ENCODE assay signal across 9 cellular contexts in genomic region chr17:50426814-50427787, GRCh38. TPM values are rescaled to one million over a fixed set of nuclear protein-coding genes. Genes with fewer than 3 reads are reported as not detected.
DNase-seq lines count a peak whose midpoint lies in the region; ATAC-seq, FAIRE-seq and TF ChIP-seq lines count a peak whose summit lies in the region.
"Had no signal": no experiment of that assay in that cellular context is flagged by ENCODE, and none has a peak within 500 bp of the region (broad histone marks: within the 10 kb centered on the region; RNA-seq: fewer than 3 reads in every experiment).

No MANE protein-coding gene starts in this region.

- TSS peak; percentile 61 for BruUV-seq in GM12878 (replicated peaks; lab: Mats Ljungman, UMichigan)

- H3K9me3 Mint-ChIP-seq in CD14-positive monocyte: no peaks in the 10 kb centered on the region

- peaks cover 39% of the 10 kb centered on the region for H3K4me1 Mint-ChIP-seq in CD14-positive monocyte

- DNase-seq in CD14-positive monocyte (ENCODE audit: low spot score) (no peak), RKO (ENCODE audit: low spot score) (peak; percentile 83), GM12878 (ENCODE audit: low read depth, low spot score) (no peak), iPS-NIHi11 (ENCODE audit: low spot score) (peak; percentile 62), smooth muscle cell (lab: John Stamatoyannopoulos, UW; ENCODE audit: unreplicated experiment) (peak; percentile 14), DMS153 treated with DMSO at 0.1 percent for 48 hours (lab: John Stamatoyannopoulos, UW; ENCODE audit: unreplicated experiment) (no peak), NCI-H187 (lab: John Stamatoyannopoulos, UW) (no peak)

- H3K79me2 ChIP-seq in GM12878 (ENCODE audit: control insufficient read depth, insufficient read depth, low read length) (peaks cover 6% of the 10 kb centered on the region), smooth muscle cell (ENCODE audit: low read depth) (no peaks in the 10 kb centered on the region)

- peaks cover 1 to 6% of the 10 kb centered on the region in 2 donors for H3K36me3 Mint-ChIP-seq in CD14-positive monocyte

- H3K36me3 ChIP-seq in GM12878 (ENCODE audit: control insufficient read depth in 2 of 2, insufficient read depth in 2 of 2, low read length in 1 of 2) (no peaks in the 10 kb centered on the region), smooth muscle cell (ENCODE audit: low read depth) (no peaks in the 10 kb centered on the region)

- peak; percentile 30 for ATAC-seq in GM21723 (IDR thresholded peaks at IDR 0.05; ENCODE audit: unreplicated experiment)
- peak; percentile 83 for ATAC-seq in GM12878

- TF ChIP-seq POLR2A in GM12878 (IDR thresholded peaks at IDR 0.05; ENCODE audit: low read depth, low read length): peak; percentile 43; the same call in 1 of the 2 replicates

- H2AFZ ChIP-seq in GM12878 (ENCODE audit: control insufficient read depth, low read depth, low read length) (peak overlapping the region; percentile 90), smooth muscle cell (ENCODE audit: low read depth) (peak overlapping the region; percentile 47)

- H3F3A ChIP-seq in smooth muscle cell (ENCODE audit: low read depth): peaks cover 11% of the 10 kb centered on the region

- in situ Hi-C loops in GM12878 (cut with MboI): no loop called here

- POLR2A ChIA-PET in GM12878 (lab: Charles Lee): interaction anchor here (1.0 to 3.0 kb wide), 2 partner anchors 30 to 36 kb away, joined by 3 to 17 read pairs; partner anchors contain the start of gene LRRC59

- H4K20me1 ChIP-seq in GM12878 (ENCODE audit: control insufficient read depth, insufficient read depth): no peaks in the 10 kb centered on the region
- peaks cover 10% of the 10 kb centered on the region for H4K20me1 ChIP-seq in smooth muscle cell (ENCODE audit: low read depth)

- H3K4me3 Mint-ChIP-seq in CD14-positive monocyte: peak overlapping the region; percentile 80 to 92

- no peak for TF ChIP-seq RAD21 in GM12878 (IDR thresholded peaks at IDR 0.05; ENCODE audit: insufficient read depth, low read depth, low read length)

- FAIRE-seq in GM12878 (lab: Jason Lieb, UNC): no peak

- intact Hi-C loops in CD14-positive monocyte (cut with micrococcal nuclease) (no loop called here), GM12878 (cut with micrococcal nuclease; ENCODE audit: unreplicated experiment) (loop anchor here (2.0 kb wide), 1 partner anchor 30 kb away; the partner anchor contains the start of gene LRRC59)

- no peak for TF ChIP-seq CTCF in CD14-positive monocyte (IDR thresholded peaks at IDR 0.05)
- peak; percentile 45 to 70 (median 64) for TF ChIP-seq CTCF in GM12878 (IDR thresholded peaks at IDR 0.05 in 2 of 3, conservative IDR thresholded peaks at IDR 0.05 in 1 of 3; ENCODE audit: control insufficient read depth in 2 of 3, extremely low read depth in 1 of 3, insufficient read depth in 1 of 3, low read depth in 3 of 3, low read length in 3 of 3)
- peak; percentile 20 for TF ChIP-seq CTCF in smooth muscle cell (IDR thresholded peaks at IDR 0.05; ENCODE audit: borderline replicate concordance, insufficient read depth, poor library complexity, severe bottlenecking)

- TF ChIP-seq EP300 in GM12878 (IDR thresholded peaks at IDR 0.05; ENCODE audit: borderline replicate concordance in 1 of 2, control insufficient read depth in 1 of 2, low read depth in 2 of 2, low read length in 2 of 2): no peak

- H3K4me1 ChIP-seq in GM12878 (ENCODE audit: control insufficient read depth, insufficient read depth, low read length) (peaks cover 18% of the 10 kb centered on the region), smooth muscle cell (ENCODE audit: low read depth) (peaks cover 13% of the 10 kb centered on the region)

- 3% methylated on average over 4 of the region's 4 CpGs for WGBS in GM12878 (ENCODE audit: insufficient coverage, insufficient replicate concordance, low lambda C conversion rate, missing lambda C conversion rate)
- WGBS in smooth muscle cell (ENCODE audit: low lambda C conversion rate): 26% methylated on average over 4 of the region's 4 CpGs

- no peaks in the 10 kb centered on the region for H3K9me3 ChIP-seq in GM12878 (replicated peaks; ENCODE audit: control insufficient read depth, insufficient read depth, low read length)
- no peaks in the 10 kb centered on the region for H3K9me3 ChIP-seq in smooth muscle cell (replicated peaks; ENCODE audit: low read depth)

- H3K27me3 ChIP-seq in GM12878 (replicated peaks in 1 of 2; ENCODE audit: control insufficient read depth in 2 of 2, insufficient read depth in 2 of 2, low read length in 1 of 2) (no peaks in the 10 kb centered on the region), smooth muscle cell (ENCODE audit: low read depth) (no peaks in the 10 kb centered on the region)

- peak overlapping the region; percentile 45 to 83 (median 73) for H3K27ac Mint-ChIP-seq in CD14-positive monocyte

- SMC1A ChIA-PET in GM12878 (lab: Charles Lee; ENCODE audit: uncharacterized antibody, unreplicated experiment): interaction anchor here (0.8 to 1.2 kb wide), 5 partner anchors 29 to 36 kb away, joined by 3 to 4 read pairs (median 3); partner anchors contain the start of gene LRRC59

- H3K4me3 ChIP-seq in GM12878: peak overlapping the region; percentile 84
- peak overlapping the region; percentile 91 for H3K4me3 ChIP-seq in smooth muscle cell

- peaks cover 0 to 5% (median 0%) of the 10 kb centered on the region in 3 donors for H3K27me3 Mint-ChIP-seq in CD14-positive monocyte (ENCODE audit: low read depth in 3 of 3)

- RAD21 ChIA-PET in GM12878 (lab: Charles Lee; ENCODE audit: unreplicated experiment): interaction anchor here (1.3 to 3.2 kb wide), 3 partner anchors 29 to 65 kb away, joined by 4 to 20 read pairs (median 4); partner anchors contain the start of genes LRRC59 and RSAD1

- H3K9ac ChIP-seq in GM12878 (ENCODE audit: control insufficient read depth, insufficient read depth, low read length): peak overlapping the region; percentile 76
- peak overlapping the region; percentile 41 for H3K9ac ChIP-seq in smooth muscle cell (ENCODE audit: low read depth)

- H3K4me2 ChIP-seq in GM12878 (ENCODE audit: control insufficient read depth, insufficient read depth): peak overlapping the region; percentile 100
- peak overlapping the region; percentile 96 for H3K4me2 ChIP-seq in smooth muscle cell

- CTCF ChIA-PET in GM12878 (lab: Yijun Ruan, JAX): interaction anchor here (0.7 to 4.5 kb wide), 7 partner anchors 11 to 475 kb away, joined by 3 to 45 read pairs (median 5); partner anchors contain the start of genes LRRC59 and RSAD1

- peak overlapping the region; percentile 61 for H3K27ac ChIP-seq in GM12878 (ENCODE audit: control insufficient read depth, insufficient read depth)
- peak overlapping the region; percentile 45 for H3K27ac ChIP-seq in smooth muscle cell (ENCODE audit: low read depth)

RNA-seq across cellular contexts. Expression of gene ACSF2, which starts 1.1 kb away (rescaled TPM):
- 1 to 10 TPM; 2.8 to 5.5 TPM for polyA plus RNA-seq in CD14-positive monocyte
- 78.0 and 93.4 TPM in 2 replicates for total RNA-seq in GM12878 (2013; cell fraction: nucleolus; rRNA removed)
- total RNA-seq in GM12878 (2014; rRNA removed): 22.5 and 25.1 TPM in 2 replicates
- total RNA-seq in GM12878 (2014; rRNA removed; fragmentation: Illumina TruSeq; extraction: Trizol): 17.4 and 18.7 TPM in 2 replicates
- total RNA-seq in GM12878 (2021): 28.5 and 32.8 TPM in 2 replicates
- 19.8 TPM for polyA plus RNA-seq in GM12878 (2011; ENCODE audit: low read depth)
- polyA plus RNA-seq in GM12878 (2011; rRNA removed): 11.7 and 13.2 TPM in 2 replicates
- 11.9 and 13.3 TPM in 2 replicates for polyA plus RNA-seq in GM12878 (2011; cell fraction: cytosol; rRNA removed)
- polyA plus RNA-seq in GM12878 (2011; cell fraction: nucleus; rRNA removed): 36.0 and 60.6 TPM in 2 replicates
- polyA plus RNA-seq in GM12878 (2012): 20.5 and 23.0 TPM in 2 replicates
- 15.5 and 20.9 TPM in 2 replicates for polyA plus RNA-seq in GM12878 (2014; fragmentation: Illumina TruSeq; extraction: Trizol)
- 10 to 100 TPM; 10.4 to 14.8 TPM for polyA plus RNA-seq in GM12878 (2014; fragmentation: Nextera tagmentation; extraction: Ambion mirVana)
- 22.4 and 24.9 TPM in 2 replicates for polyA plus RNA-seq in GM12878 (2014; rRNA removed)
- polyA plus RNA-seq in GM12878 (2016; fragmentation: Nextera tagmentation; extraction: Ambion mirVana): 1 to 10 TPM; 7.1 to 8.4 TPM
- polyA minus RNA-seq in GM12878 (2011; rRNA and poly(A)+ RNA removed): 24.4 and 33.9 TPM in 2 replicates
- polyA minus RNA-seq in GM12878 (2011; cell fraction: cytosol; rRNA and poly(A)+ RNA removed): 4.9 and 7.8 TPM in 2 replicates
- polyA minus RNA-seq in GM12878 (2011; cell fraction: nucleus; rRNA and poly(A)+ RNA removed): 13.7 and 18.1 TPM in 2 replicates
- total RNA-seq in smooth muscle cell: 16.8 and 18.6 TPM in 2 replicates
- 13.7 and 21.3 TPM in 2 replicates for polyA plus RNA-seq in smooth muscle cell

RNA-seq across cellular contexts. Expression of gene LRRC59, which starts 29.8 kb away (rescaled TPM):
- polyA plus RNA-seq in CD14-positive monocyte (10 to 100 TPM; 45.7 to 48.9 TPM), GM12878 (2011; rRNA removed) (34.1 and 53.4 TPM in 2 replicates), GM12878 (2014; fragmentation: Illumina TruSeq; extraction: Trizol) (59.2 and 70.4 TPM in 2 replicates), GM12878 (2014; fragmentation: Nextera tagmentation; extraction: Ambion mirVana) (10 to 100 TPM in 1 of 2 experiments, 1 to 10 TPM in 1; 8.8 to 17.9 TPM), GM12878 (2014; rRNA removed) (55.7 and 63.3 TPM in 2 replicates), GM12878 (2016; fragmentation: Nextera tagmentation; extraction: Ambion mirVana) (10 to 100 TPM; 75.5 to 81.2 TPM), smooth muscle cell (139 and 161 TPM in 2 replicates)
- 44.7 and 47.5 TPM in 2 replicates for total RNA-seq in GM12878 (2013; cell fraction: nucleolus; rRNA removed)
- total RNA-seq in GM12878 (2014; rRNA removed) (64.3 and 72.4 TPM in 2 replicates), GM12878 (2014; rRNA removed; fragmentation: Illumina TruSeq; extraction: Trizol) (49.2 and 54.2 TPM in 2 replicates), GM12878 (2021) (79.2 and 82.2 TPM in 2 replicates), smooth muscle cell (160 and 164 TPM in 2 replicates)
- 37.4 TPM for polyA plus RNA-seq in GM12878 (2011; ENCODE audit: low read depth)
- 40.1 and 42.1 TPM in 2 replicates for polyA plus RNA-seq in GM12878 (2011; cell fraction: cytosol; rRNA removed)
- polyA plus RNA-seq in GM12878 (2011; cell fraction: nucleus; rRNA removed): 34.9 and 44.1 TPM in 2 replicates
- polyA plus RNA-seq in GM12878 (2012): 43.8 and 56.7 TPM in 2 replicates
- 53.7 and 74.0 TPM in 2 replicates for polyA minus RNA-seq in GM12878 (2011; rRNA and poly(A)+ RNA removed)
- 17.4 and 25.3 TPM in 2 replicates for polyA minus RNA-seq in GM12878 (2011; cell fraction: cytosol; rRNA and poly(A)+ RNA removed)
- 22.2 and 37.4 TPM in 2 replicates for polyA minus RNA-seq in GM12878 (2011; cell fraction: nucleus; rRNA and poly(A)+ RNA removed)

RNA-seq across cellular contexts. Expression of gene CHAD, which starts 41.6 kb away (rescaled TPM):
- polyA plus RNA-seq in CD14-positive monocyte (not detected), GM12878 (2011; rRNA removed) (not detected in 2 replicates), GM12878 (2014; fragmentation: Illumina TruSeq; extraction: Trizol) (not detected in 2 replicates), GM12878 (2014; fragmentation: Nextera tagmentation; extraction: Ambion mirVana) (not detected), GM12878 (2014; rRNA removed) (not detected in 2 replicates), GM12878 (2016; fragmentation: Nextera tagmentation; extraction: Ambion mirVana) (under 1 TPM in 1 of 2 experiments, not detected in 1; 0.06 TPM), smooth muscle cell (0.43 and 1.1 TPM in 2 replicates)
- total RNA-seq in GM12878 (2013; cell fraction: nucleolus; rRNA removed): not detected in 2 replicates
- total RNA-seq in GM12878 (2014; rRNA removed) (not detected in 2 replicates), GM12878 (2014; rRNA removed; fragmentation: Illumina TruSeq; extraction: Trizol) (not detected in 2 replicates), GM12878 (2021) (not detected in 2 replicates), smooth muscle cell (not detected in 2 replicates)
- not detected for polyA plus RNA-seq in GM12878 (2011; ENCODE audit: low read depth)
- not detected in 2 replicates for polyA plus RNA-seq in GM12878 (2011; cell fraction: cytosol; rRNA removed)
- not detected in 2 replicates for polyA plus RNA-seq in GM12878 (2011; cell fraction: nucleus; rRNA removed)
- polyA plus RNA-seq in GM12878 (2012): 0.37 and 0.39 TPM in 2 replicates
- polyA minus RNA-seq in GM12878 (2011; rRNA and poly(A)+ RNA removed): not detected in 2 replicates
- not detected in 2 replicates for polyA minus RNA-seq in GM12878 (2011; cell fraction: cytosol; rRNA and poly(A)+ RNA removed)
- not detected in 2 replicates for polyA minus RNA-seq in GM12878 (2011; cell fraction: nucleus; rRNA and poly(A)+ RNA removed)
- total RNA-seq: T-helper 1 cell treated with Interleukin-12 subunit alpha and Interleukin-12 subunit beta and Interleukin-4 antibody, amounts not matched to agents 30 ng/mL and 1 ng/mL, for 36 hours had no signal

RNA-seq across cellular contexts. Expression of gene RSAD1, which starts 51.6 kb away (rescaled TPM):
- polyA plus RNA-seq in CD14-positive monocyte (10 to 100 TPM; 20.6 to 21.2 TPM), GM12878 (2011; rRNA removed) (26.2 and 28.1 TPM in 2 replicates), GM12878 (2014; fragmentation: Illumina TruSeq; extraction: Trizol) (11.2 and 12.3 TPM in 2 replicates), GM12878 (2014; fragmentation: Nextera tagmentation; extraction: Ambion mirVana) (1 to 10 TPM; 2.5 to 6.2 TPM), GM12878 (2014; rRNA removed) (26.7 and 27.6 TPM in 2 replicates), GM12878 (2016; fragmentation: Nextera tagmentation; extraction: Ambion mirVana) (10 to 100 TPM; 23.1 to 28.1 TPM), smooth muscle cell (21.1 and 25.3 TPM in 2 replicates)
- 52.3 and 57.1 TPM in 2 replicates for total RNA-seq in GM12878 (2013; cell fraction: nucleolus; rRNA removed)
- total RNA-seq in GM12878 (2014; rRNA removed) (16.4 and 22.0 TPM in 2 replicates), GM12878 (2014; rRNA removed; fragmentation: Illumina TruSeq; extraction: Trizol) (14.3 and 15.0 TPM in 2 replicates), GM12878 (2021) (24.2 and 26.5 TPM in 2 replicates), smooth muscle cell (11.4 and 20.1 TPM in 2 replicates)
- polyA plus RNA-seq in GM12878 (2011; ENCODE audit: low read depth): 11.1 TPM
- 23.3 and 32.5 TPM in 2 replicates for polyA plus RNA-seq in GM12878 (2011; cell fraction: cytosol; rRNA removed)
- polyA plus RNA-seq in GM12878 (2011; cell fraction: nucleus; rRNA removed): 92.4 and 125 TPM in 2 replicates
- polyA plus RNA-seq in GM12878 (2012): 13.2 and 16.5 TPM in 2 replicates
- 20.1 and 27.7 TPM in 2 replicates for polyA minus RNA-seq in GM12878 (2011; rRNA and poly(A)+ RNA removed)
- 10.9 and 12.3 TPM in 2 replicates for polyA minus RNA-seq in GM12878 (2011; cell fraction: cytosol; rRNA and poly(A)+ RNA removed)
- polyA minus RNA-seq in GM12878 (2011; cell fraction: nucleus; rRNA and poly(A)+ RNA removed): 40.9 and 54.9 TPM in 2 replicates

RNA-seq across cellular contexts. Expression of gene EME1, which starts 54.1 kb away (rescaled TPM):
- polyA plus RNA-seq in CD14-positive monocyte (under 1 TPM; 0.43 to 0.76 TPM), GM12878 (2011; rRNA removed) (31.3 and 31.8 TPM in 2 replicates), GM12878 (2014; fragmentation: Illumina TruSeq; extraction: Trizol) (23.2 and 26.9 TPM in 2 replicates), GM12878 (2014; fragmentation: Nextera tagmentation; extraction: Ambion mirVana) (10 to 100 TPM; 13.8 to 16.7 TPM), GM12878 (2014; rRNA removed) (22.9 and 23.7 TPM in 2 replicates), GM12878 (2016; fragmentation: Nextera tagmentation; extraction: Ambion mirVana) (10 to 100 TPM; 32.6 to 40.5 TPM), smooth muscle cell (9.6 and 12.9 TPM in 2 replicates)
- 21.7 and 26.6 TPM in 2 replicates for total RNA-seq in GM12878 (2013; cell fraction: nucleolus; rRNA removed)
- total RNA-seq in GM12878 (2014; rRNA removed) (17.7 and 19.7 TPM in 2 replicates), GM12878 (2014; rRNA removed; fragmentation: Illumina TruSeq; extraction: Trizol) (18.1 and 20.6 TPM in 2 replicates), GM12878 (2021) (16.8 and 20.8 TPM in 2 replicates), smooth muscle cell (4.6 and 8.2 TPM in 2 replicates)
- polyA plus RNA-seq in GM12878 (2011; ENCODE audit: low read depth): 10.7 TPM
- polyA plus RNA-seq in GM12878 (2011; cell fraction: cytosol; rRNA removed): 22.9 and 24.6 TPM in 2 replicates
- polyA plus RNA-seq in GM12878 (2011; cell fraction: nucleus; rRNA removed): 95.0 and 154 TPM in 2 replicates
- polyA plus RNA-seq in GM12878 (2012): 20.0 and 25.2 TPM in 2 replicates
- polyA minus RNA-seq in GM12878 (2011; rRNA and poly(A)+ RNA removed): 14.3 and 16.9 TPM in 2 replicates
- 4.4 and 5.9 TPM in 2 replicates for polyA minus RNA-seq in GM12878 (2011; cell fraction: cytosol; rRNA and poly(A)+ RNA removed)
- 11.7 and 13.2 TPM in 2 replicates for polyA minus RNA-seq in GM12878 (2011; cell fraction: nucleus; rRNA and poly(A)+ RNA removed)

Comparison
In these comparisons a context has a peak if more than half of its experiments do, and no peak if none do; other contexts are left out.
1. DNase-seq: peak in RKO (single experiment), iPS-NIHi11 (single experiment) and smooth muscle cell (single experiment); none in CD14-positive monocyte (single experiment), GM12878 (single experiment), DMS153 treated with DMSO at 0.1 percent for 48 hours (single experiment) and NCI-H187 (0 of 2).